1 cellular context compared by ENCODE assay signal in genomic region chr19:55273978-55274707, GRCh38.
TF ChIP-seq lines count a peak whose summit lies in the region.

No MANE protein-coding gene starts in this region.

TF ChIP-seq in H1, 55 proteins besides CTCF, POLR2A, EP300 and RAD21:
- TF ChIP-seq EZH2 (IDR thresholded peaks at IDR 0.05; ENCODE audit: low read depth, low read length, severe bottlenecking) (no peak), EGR1 (IDR thresholded peaks at IDR 0.05; ENCODE audit: borderline replicate concordance, low read depth, low read length) (no peak), RBBP5 (IDR thresholded peaks at IDR 0.05; ENCODE audit: borderline replicate concordance, low read depth, low read length) (no peak)
